Comparison of ENCODE assay signal across 11 cellular contexts in genomic region chr12:69897744-69898143, GRCh38.
DNase-seq lines count a peak whose midpoint lies in the region; ATAC-seq and TF ChIP-seq lines count a peak whose summit lies in the region.
"Had no signal": no experiment of that assay in that cellular context is flagged by ENCODE, and none has a peak within 500 bp of the region (broad histone marks: within the 10 kb centered on the region; RNA-seq: fewer than 3 reads in every experiment).

No MANE protein-coding gene starts in this region.

- no peaks in the 10 kb centered on the region for H3K36me3 ChIP-seq in endodermal cell (ENCODE audit: control insufficient read depth, insufficient read depth, low read length)

- no peak for TF ChIP-seq POLR2A in erythroblast (IDR thresholded peaks at IDR 0.05; ENCODE audit: low read length)

- TF ChIP-seq CTCF in endodermal cell (conservative IDR thresholded peaks at IDR 0.05): no peak
- no peak for TF ChIP-seq CTCF in omental fat pad (IDR thresholded peaks at IDR 0.05)

- H3K27ac Mint-ChIP-seq in endodermal cell: peak overlapping the region; percentile 73

- peaks cover 42% of the 10 kb centered on the region for H3K4me1 Mint-ChIP-seq in endodermal cell

- H3K4me3 Mint-ChIP-seq in endodermal cell: no peak overlapping the region
- H3K4me3 Mint-ChIP-seq: IgD-negative memory B cell had no signal

- H3K27me3 Mint-ChIP-seq in endodermal cell (ENCODE audit: insufficient read depth): no peaks in the 10 kb centered on the region

- 67 to 90% methylated on average over 1 of the region's 1 CpG for WGBS in endodermal cell (ENCODE audit: insufficient coverage in 1 of 2, insufficient read length in 1 of 2), 2 experiments

- ATAC-seq in omental fat pad (ENCODE audit: low FRiP score): no peak
- ATAC-seq in HG03159 (IDR thresholded peaks at IDR 0.05; ENCODE audit: unreplicated experiment): no peak

- no peaks in the 10 kb centered on the region for H3K9me3 Mint-ChIP-seq in endodermal cell
- H3K9me3 Mint-ChIP-seq: IgD-negative memory B cell had no signal

- no peaks in the 10 kb centered on the region for H3K9me3 ChIP-seq in endodermal cell (ENCODE audit: control insufficient read depth, low read length)

- peak overlapping the region; percentile 6 for H3K27ac ChIP-seq in endodermal cell (ENCODE audit: low read depth, low read length)
- H3K27ac ChIP-seq: C4-2B had no signal

- no peak overlapping the region for H3K4me3 ChIP-seq in endodermal cell (ENCODE audit: low read length)

- H3K36me3 Mint-ChIP-seq in endodermal cell (ENCODE audit: low read depth): no peaks in the 10 kb centered on the region
- H3K36me3 Mint-ChIP-seq: IgD-negative memory B cell had no signal

- H3K9ac ChIP-seq in endodermal cell (ENCODE audit: extremely low read depth, low read length, poor library complexity, severe bottlenecking): no peak overlapping the region

- peaks cover 17% of the 10 kb centered on the region for H3K4me1 ChIP-seq in endodermal cell (ENCODE audit: control insufficient read depth, insufficient read depth, low read length)

- peak; percentile 55 for DNase-seq in AG08396 (ENCODE audit: low spot score)
- peak; percentile 98 for DNase-seq in LHCN-M2 (ENCODE audit: low read depth)
- DNase-seq in endodermal cell: peak; percentile 81
- peak; percentile 40 for DNase-seq in medulla oblongata (ENCODE audit: extremely low spot score)
- no peak for DNase-seq in omental fat pad (ENCODE audit: low spot score)
- no peak for DNase-seq in NCI-H2227 treated with DMSO at 0.1 percent for 48 hours (lab: John Stamatoyannopoulos, UW)
- DNase-seq in erythroblast (lab: John Stamatoyannopoulos, UW): no peak
- DNase-seq: stimulated activated CD4-positive, alpha-beta T cell treated with anti-CD3 and anti-CD28 coated beads, Interleukin-4, amount 100 ng/mL, for 24 hours had no signal

- H3K27me3 ChIP-seq in endodermal cell (ENCODE audit: control insufficient read depth, insufficient read depth, low read length, poor library complexity, severe bottlenecking): no peaks in the 10 kb centered on the region

Comparison
In these comparisons a context has a peak if more than half of its experiments do, and no peak if none do; other contexts are left out.
1. DNase-seq: peak in AG08396 (single experiment), LHCN-M2 (single experiment), endodermal cell (single experiment) and medulla oblongata (single experiment); none in omental fat pad (single experiment), NCI-H2227 treated with DMSO at 0.1 percent for 48 hours (single experiment) and erythroblast (0 of 2).